1 cellular context compared by ENCODE assay signal in genomic region chr6:32972353-32973143, GRCh38.
TF ChIP-seq lines count a peak whose summit lies in the region.

No MANE protein-coding gene starts in this region.

TF ChIP-seq in K562, 482 proteins besides CTCF, POLR2A, EP300 and RAD21 (continued from another document and continues in another):
- TF ChIP-seq ZNF609 (CRISPR knock-in tag; IDR thresholded peaks at IDR 0.05; ENCODE audit: borderline replicate concordance) (peak; percentile 29), NR2F6 (CRISPR knock-in tag; IDR thresholded peaks at IDR 0.05) (no peak), SMC3 (conservative IDR thresholded peaks at IDR 0.05; ENCODE audit: insufficient read depth, low read depth, low read length) (0 out of 2 replicates have a peak, but pooled peaks have one; percentile 3), MEF2D (tag; conservative IDR thresholded peaks at IDR 0.05; ENCODE audit: low read depth) (no peak), GTF3C2 (IDR thresholded peaks at IDR 0.05; ENCODE audit: borderline replicate concordance, extremely low read depth, insufficient read length) (no peak), ZNF121 (CRISPR knock-in tag; conservative IDR thresholded peaks at IDR 0.05) (no peak), MAX (CRISPR knock-in tag; IDR thresholded peaks at IDR 0.05) (peak; percentile 65; the same call in 1 of the 2 replicates), MBD2 (IDR thresholded peaks at IDR 0.05; ENCODE audit: borderline replicate concordance, low read depth) (peak; percentile 3; the same call in 1 of the 2 replicates), POLR2G (IDR thresholded peaks at IDR 0.05; ENCODE audit: low read depth, low read length) (peak; percentile 91), PRPF4 (IDR thresholded peaks at IDR 0.05; ENCODE audit: insufficient read depth, low read depth, low read length, poor library complexity, severe bottlenecking) (peak; percentile 31), NR4A1 (CRISPR knock-in tag; IDR thresholded peaks at IDR 0.05) (no peak), NR4A1 (tag; IDR thresholded peaks at IDR 0.05) (0 out of 2 replicates have a peak, but pooled peaks have one; percentile 2), CGGBP1 (CRISPR knock-in tag; IDR thresholded peaks at IDR 0.05) (no peak), RFX1 (IDR thresholded peaks at IDR 0.05) (no peak), TFAP4 (CRISPR knock-in tag; IDR thresholded peaks at IDR 0.05; ENCODE audit: borderline replicate concordance) (peak; percentile 67), POLR2B (IDR thresholded peaks at IDR 0.05; ENCODE audit: low read depth, partially characterized antibody) (peak; percentile 17), HNRNPUL1 (IDR thresholded peaks at IDR 0.05; ENCODE audit: low read length) (no peak), MECOM (CRISPR knock-in tag; IDR thresholded peaks at IDR 0.05) (0 out of 2 replicates have a peak, but pooled peaks have one; percentile 45), HNRNPLL (IDR thresholded peaks at IDR 0.05; ENCODE audit: low read depth, low read length, poor library complexity, severe bottlenecking) (peak; percentile 39), HOMEZ (CRISPR knock-in tag; IDR thresholded peaks at IDR 0.05) (0 out of 2 replicates have a peak, but pooled peaks have one; percentile 38), REST (CRISPR knock-in tag; IDR thresholded peaks at IDR 0.05; ENCODE audit: low read depth) (no peak), CSDE1 (IDR thresholded peaks at IDR 0.05) (0 out of 4 replicates have a peak, but pooled peaks of 1 of the 2 experiments have one; percentile 74), ZNF586 (CRISPR knock-in tag; conservative IDR thresholded peaks at IDR 0.05) (0 out of 2 replicates have a peak, but pooled peaks have one; percentile 49), FOXJ2 (tag; IDR thresholded peaks at IDR 0.05) (no peak), TBL1XR1 (IDR thresholded peaks at IDR 0.05; ENCODE audit: low read length in 2 of 2) (peak in 1 of 2 experiments; percentile 62; a peak in 1 of 4 replicates), ZNF277 (CRISPR knock-in tag; IDR thresholded peaks at IDR 0.05; ENCODE audit: borderline replicate concordance) (no peak), SRSF1 (IDR thresholded peaks at IDR 0.05; ENCODE audit: low read depth, low read length) (0 out of 2 replicates have a peak, but pooled peaks have one; percentile 22), PHB (CRISPR knock-in tag; IDR thresholded peaks at IDR 0.05) (no peak), E2F5 (CRISPR knock-in tag; IDR thresholded peaks at IDR 0.05) (peak; percentile 66; the same call in 1 of the 2 replicates), TEAD1 (CRISPR knock-in tag; IDR thresholded peaks at IDR 0.05) (peak in 1 of 2 experiments; percentile 81; a peak in 1 of 4 replicates), SIX5 (IDR thresholded peaks at IDR 0.05; ENCODE audit: borderline replicate concordance in 1 of 2, insufficient read depth in 1 of 2, low read depth in 1 of 2, low read length in 2 of 2) (no peak), GTF2E2 (tag; IDR thresholded peaks at IDR 0.05) (peak; percentile 95; the same call in 1 of the 2 replicates), BDP1 (IDR thresholded peaks at IDR 0.05; ENCODE audit: insufficient read depth, insufficient read length) (no peak), FUS (optimal IDR thresholded peaks at IDR 0.05; ENCODE audit: low read depth, low read length) (peak; percentile 12), IRF1 (CRISPR knock-in tag; IDR thresholded peaks at IDR 0.05; ENCODE audit: borderline replicate concordance) (peak; percentile 27; the same call in 1 of the 2 replicates), NR1H2 (CRISPR knock-in tag; IDR thresholded peaks at IDR 0.05) (peak; percentile 66; the same call in 1 of the 2 replicates), POU5F1 (IDR thresholded peaks at IDR 0.05; ENCODE audit: borderline replicate concordance, low read depth, low read length, partially characterized antibody) (no peak), U2AF1 (optimal IDR thresholded peaks at IDR 0.05; ENCODE audit: low read depth, low read length) (peak; percentile 71), ZC3H4 (CRISPR knock-in tag; IDR thresholded peaks at IDR 0.05; ENCODE audit: borderline replicate concordance) (peak; percentile 98)
